In the genomic region with DNA sequence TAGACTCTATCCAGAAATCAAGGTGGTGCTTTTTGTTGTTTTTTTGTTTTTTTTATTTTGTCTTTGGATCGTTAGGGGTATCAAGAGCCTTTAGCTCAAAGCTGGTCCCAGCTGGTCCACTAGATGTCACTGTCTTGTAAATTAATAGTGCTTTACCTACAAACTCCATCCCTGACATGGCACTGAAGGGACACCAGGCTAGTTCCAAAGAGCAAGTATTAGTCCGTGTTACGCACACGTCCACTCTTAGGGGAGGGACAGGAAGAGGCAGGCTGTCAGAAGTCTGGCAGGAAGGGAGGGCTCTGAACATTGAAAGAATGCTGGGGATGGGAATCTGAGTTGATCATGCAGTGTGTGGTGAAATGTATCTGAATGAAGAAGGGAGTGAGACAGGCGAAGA, we compare ENCODE assay signal across 8 cellular contexts.
DNase-seq lines count a peak whose midpoint lies in the region; ATAC-seq and TF ChIP-seq lines count a peak whose summit lies in the region.

No MANE protein-coding gene starts in this region.

- H3K4me3 ChIP-seq in H7 (ENCODE audit: insufficient read depth, low read depth, low read length) (no peak overlapping the region), LNCaP clone FGC (ENCODE audit: low read depth, low read length) (no peak overlapping the region), right cardiac atrium (ENCODE audit: low read length) (no peak overlapping the region), upper lobe of right lung (no peak overlapping the region)

- intact Hi-C loops in right cardiac atrium (cut with DNase I), result no loop called here
- intact Hi-C loops in upper lobe of right lung (cut with DNase I), result no loop called here

- H3K27ac ChIP-seq in right cardiac atrium (ENCODE audit: low read length), result no peak overlapping the region
- H3K27ac ChIP-seq in upper lobe of right lung, result no peak overlapping the region

- H3K4me1 ChIP-seq in right cardiac atrium (ENCODE audit: control insufficient read depth, insufficient read depth, low read length) (peaks cover under 1% of the 10 kb centered on the region), upper lobe of right lung (no peaks in the 10 kb centered on the region)

- peak; percentile 5 for DNase-seq in stimulated activated CD4-positive, alpha-beta T cell treated with anti-CD3 and anti-CD28 coated beads, Interleukin-1b, Interleukin-23, amount 100 ng/mL, for 48 hours
- DNase-seq in stimulated activated CD4-positive, alpha-beta T cell treated with anti-CD3 and anti-CD28 coated beads, Interleukin-2, amount 100 ng/mL, for 48 hours, result no peak
- DNase-seq in H7 (peak; percentile 62), LNCaP clone FGC (ENCODE audit: low read depth) (peak; percentile 40), SKM-1 treated with dmso at 0.1 percent for 144 hours (lab: John Stamatoyannopoulos, UW; ENCODE audit: unreplicated experiment) (peak; percentile 33), right cardiac atrium (no peak), upper lobe of right lung (no peak), NOMO-1 treated with DMSO at 0.1 percent for 48 hours (lab: John Stamatoyannopoulos, UW; ENCODE audit: unreplicated experiment) (no peak)

- H3K36me3 ChIP-seq in H7 (replicated peaks; ENCODE audit: control insufficient read depth, insufficient read depth, low read length) (no peaks in the 10 kb centered on the region), upper lobe of right lung (no peaks in the 10 kb centered on the region)

- TF ChIP-seq CTCF in LNCaP clone FGC (IDR thresholded peaks at IDR 0.05; ENCODE audit: control insufficient read depth, extremely low read depth, insufficient read depth), result peak; percentile 76
- peak; percentile 37 for TF ChIP-seq CTCF in upper lobe of right lung (IDR thresholded peaks at IDR 0.05)

- H3K27me3 ChIP-seq in H7 (ENCODE audit: control insufficient read depth, insufficient read depth, low read length), result no peaks in the 10 kb centered on the region
- no peaks in the 10 kb centered on the region for H3K27me3 ChIP-seq in right cardiac atrium (ENCODE audit: control insufficient read depth, insufficient read depth)
- no peaks in the 10 kb centered on the region for H3K27me3 ChIP-seq in upper lobe of right lung

- 23% methylated on average over 5 of the region's 5 CpGs for WGBS in right cardiac atrium

- ATAC-seq in right cardiac atrium (peak; percentile 24 to 25), upper lobe of right lung (peak; percentile 48)

- H3K9me3 ChIP-seq in right cardiac atrium (ENCODE audit: control insufficient read depth, low read length) (no peaks in the 10 kb centered on the region), upper lobe of right lung (no peaks in the 10 kb centered on the region)

Comparison
In these comparisons a context has a peak if more than half of its experiments do, and no peak if none do; other contexts are left out.
1. DNase-seq: peak in stimulated activated CD4-positive, alpha-beta T cell treated with anti-CD3 and anti-CD28 coated beads, Interleukin-1b, Interleukin-23, amount 100 ng/mL, for 48 hours (single experiment), H7 (single experiment), LNCaP clone FGC (single experiment) and SKM-1 treated with dmso at 0.1 percent for 144 hours (single experiment); none in stimulated activated CD4-positive, alpha-beta T cell treated with anti-CD3 and anti-CD28 coated beads, Interleukin-2, amount 100 ng/mL, for 48 hours (0 of 2), right cardiac atrium (0 of 3), upper lobe of right lung (single experiment) and NOMO-1 treated with DMSO at 0.1 percent for 48 hours (single experiment).